ENCODE assay signal across 9 cellular contexts in genomic region chr2:62313433-62314227, GRCh38.
A peak's percentile ranks its signal among the peaks of the same experiment; 100 is the strongest.
DNase-seq lines count a peak whose midpoint lies in the region; ATAC-seq and FAIRE-seq lines count a peak whose summit lies in the region.
"Had no signal": no experiment of that assay in that cellular context is flagged by ENCODE, and none has a peak within 500 bp of the region (broad histone marks: within the 10 kb centered on the region; RNA-seq: fewer than 3 reads in every experiment).

No MANE protein-coding gene starts in this region.

- H3K27me3 Mint-ChIP-seq in effector memory CD8-positive, alpha-beta T cell = no peaks in the 10 kb centered on the region
- H3K27me3 Mint-ChIP-seq: dendritic cell treated with granulocyte-macrophage colony-stimulating factor and Interleukin-4, amounts not matched to agents 40 ng/mL and 50 ng/mL, for 4 days had no signal

- DNase-seq in effector memory CD8-positive, alpha-beta T cell = peak; percentile 37 to 51 (median 40)
- DNase-seq in NCI-H526 (lab: John Stamatoyannopoulos, UW) (no peak), putamen (ENCODE audit: low spot score) (no peak), ureter (ENCODE audit: low spot score) (no peak), frontal cortex (ENCODE audit: low spot score in 2 of 2) (no peak)

- peaks cover 3% of the 10 kb centered on the region for H3K36me3 Mint-ChIP-seq in effector memory CD8-positive, alpha-beta T cell (ENCODE audit: insufficient read depth)

- peak overlapping the region; percentile 91 to 96 for H3K27ac Mint-ChIP-seq in effector memory CD8-positive, alpha-beta T cell
- H3K27ac Mint-ChIP-seq: dendritic cell treated with granulocyte-macrophage colony-stimulating factor and Interleukin-4, amounts not matched to agents 40 ng/mL and 50 ng/mL, for 4 days had no signal

- peak overlapping the region; percentile 75 to 83 for H3K4me3 Mint-ChIP-seq in effector memory CD8-positive, alpha-beta T cell
- H3K4me3 Mint-ChIP-seq: dendritic cell treated with granulocyte-macrophage colony-stimulating factor and Interleukin-4, amounts not matched to agents 40 ng/mL and 50 ng/mL, for 4 days had no signal

- H3K9me3 Mint-ChIP-seq in effector memory CD8-positive, alpha-beta T cell = no peaks in the 10 kb centered on the region
- H3K9me3 Mint-ChIP-seq: dendritic cell treated with granulocyte-macrophage colony-stimulating factor and Interleukin-4, amounts not matched to agents 40 ng/mL and 50 ng/mL, for 4 days had no signal

- peaks cover 36 to 45% of the 10 kb centered on the region in 2 donors for H3K4me1 Mint-ChIP-seq in effector memory CD8-positive, alpha-beta T cell (ENCODE audit: low read depth in 2 of 2)

- no peak for FAIRE-seq in frontal cortex (lab: Jason Lieb, UNC)

- peak; percentile 67 for ATAC-seq in GM18517 (IDR thresholded peaks at IDR 0.05; ENCODE audit: unreplicated experiment)
- peak; percentile 63 for ATAC-seq in GM21619 (IDR thresholded peaks at IDR 0.05; ENCODE audit: unreplicated experiment)
- peak; percentile 39 for ATAC-seq in HG03575 (IDR thresholded peaks at IDR 0.05; ENCODE audit: extremely low read depth, insufficient number of reproducible peaks, low FRiP score, unreplicated experiment)
- ATAC-seq in effector memory CD8-positive, alpha-beta T cell (replicated peaks) = peak; percentile 90

Comparison
In these comparisons a context has a peak if more than half of its experiments do, and no peak if none do; other contexts are left out.
1. ATAC-seq: peak in every context shown above with its lines; median percentile 90 in effector memory CD8-positive, alpha-beta T cell; 67 in GM18517; 63 in GM21619; 39 in HG03575.
2. DNase-seq: peak in effector memory CD8-positive, alpha-beta T cell (3 of 3); none in NCI-H526 (0 of 2), putamen (single experiment), ureter (single experiment) and frontal cortex (0 of 2).